Comparison of ENCODE assay signal across 9 cellular contexts in genomic region chr12:54054442-54055332, GRCh38. TPM values are rescaled to one million over a fixed set of nuclear protein-coding genes. Genes with fewer than 3 reads are reported as not detected.
DNase-seq lines count a peak whose midpoint lies in the region; ATAC-seq and TF ChIP-seq lines count a peak whose summit lies in the region.
"Had no signal": no experiment of that assay in that cellular context is flagged by ENCODE, and none has a peak within 500 bp of the region (broad histone marks: within the 10 kb centered on the region; RNA-seq: fewer than 3 reads in every experiment).

No MANE protein-coding gene starts in this region.

- H3K4me3 ChIP-seq in PC-3 (ENCODE audit: low read length): no peak overlapping the region

- H3K27me3 Mint-ChIP-seq in activated naive CD4-positive, alpha-beta T cell treated with anti-CD3 and anti-CD28 coated beads, Interleukin-2, amount 50 U/mL, for 24 hours: peaks cover 71% of the 10 kb centered on the region
- H3K27me3 Mint-ChIP-seq in activated T-helper 2 cell treated with anti-CD3 and anti-CD28 coated beads, Interferon-gamma antibody, Interleukin-2, Interleukin-4, amounts not matched to agents 10 μg/mL and 5 μg/mL and 100 μg/mL, durations not matched to agents 14 hours and 24 hours and 36 hours (ENCODE audit: low read depth): peaks cover 86% of the 10 kb centered on the region
- peaks cover 48% of the 10 kb centered on the region for H3K27me3 Mint-ChIP-seq in mesothelial cell of epicardium (ENCODE audit: low read depth)
- peaks cover 64% of the 10 kb centered on the region for H3K27me3 Mint-ChIP-seq in type B pancreatic cell

- no peaks in the 10 kb centered on the region for H3K9me3 Mint-ChIP-seq in activated naive CD4-positive, alpha-beta T cell treated with anti-CD3 and anti-CD28 coated beads, Interleukin-2, amount 50 U/mL, for 24 hours
- no peaks in the 10 kb centered on the region for H3K9me3 Mint-ChIP-seq in activated naive CD4-positive, alpha-beta T cell treated with anti-CD3 and anti-CD28 coated beads, Interleukin-2, amount 50 U/mL, for 72 hours
- no peaks in the 10 kb centered on the region for H3K9me3 Mint-ChIP-seq in activated T-helper 2 cell treated with anti-CD3 and anti-CD28 coated beads, Interferon-gamma antibody, Interleukin-2, Interleukin-4, amounts not matched to agents 10 μg/mL and 5 μg/mL and 100 μg/mL, durations not matched to agents 14 hours and 24 hours and 36 hours
- no peaks in the 10 kb centered on the region for H3K9me3 Mint-ChIP-seq in mesothelial cell of epicardium
- no peaks in the 10 kb centered on the region for H3K9me3 Mint-ChIP-seq in type B pancreatic cell

- no peak for ATAC-seq in activated naive CD4-positive, alpha-beta T cell treated with anti-CD3 and anti-CD28 coated beads, Interleukin-2, amount 50 U/mL, for 72 hours
- ATAC-seq in left lobe of liver (no peak), PC-3 (no peak)

- H2AFZ ChIP-seq in PC-3 (ENCODE audit: low read length): no peak overlapping the region

- no peaks in the 10 kb centered on the region for H3K9me2 ChIP-seq in PC-3 (replicated peaks; ENCODE audit: low read length)

- POLR2A ChIA-PET in PC-3 (lab: Charles Lee; ENCODE audit: unreplicated experiment): no interaction called here

- no peak for DNase-seq in activated naive CD4-positive, alpha-beta T cell treated with anti-CD3 and anti-CD28 coated beads, Interleukin-2, amount 50 U/mL, for 72 hours (ENCODE audit: low spot score in 2 of 2)
- no peak for DNase-seq in activated T-helper 2 cell treated with anti-CD3 and anti-CD28 coated beads, Interferon-gamma antibody, Interleukin-2, Interleukin-4, amounts not matched to agents 10 μg/mL and 5 μg/mL and 100 μg/mL, durations not matched to agents 14 hours and 24 hours and 36 hours (ENCODE audit: low spot score)
- DNase-seq in mesothelial cell of epicardium (ENCODE audit: low spot score in 2 of 2, unreplicated experiment in 2 of 2): no peak
- DNase-seq in type B pancreatic cell (ENCODE audit: extremely low spot score, unreplicated experiment): no peak
- no peak for DNase-seq in left lobe of liver (ENCODE audit: low spot score)
- no peak for DNase-seq in NCI-H2107 treated with DMSO at 0.1 percent for 48 hours (lab: John Stamatoyannopoulos, UW; ENCODE audit: unreplicated experiment)
- no peak for DNase-seq in PC-3
- DNase-seq: cerebellar nuclear complex had no signal

- CTCF ChIA-PET in PC-3 (lab: Charles Lee): interaction anchor here (0.6 kb wide), 1 partner anchor 16 kb away, joined by 13 read pairs; no protein-coding TSS in a partner anchor

- H3K4me2 ChIP-seq in PC-3 (ENCODE audit: low read length): no peak overlapping the region

- H4K20me1 ChIP-seq in PC-3 (ENCODE audit: low read length): no peaks in the 10 kb centered on the region

- no peak overlapping the region for H3K27ac ChIP-seq in PC-3 (ENCODE audit: low read length)

- peaks cover 37% of the 10 kb centered on the region for H3K4me1 Mint-ChIP-seq in activated naive CD4-positive, alpha-beta T cell treated with anti-CD3 and anti-CD28 coated beads, Interleukin-2, amount 50 U/mL, for 24 hours
- H3K4me1 Mint-ChIP-seq in activated T-helper 2 cell treated with anti-CD3 and anti-CD28 coated beads, Interferon-gamma antibody, Interleukin-2, Interleukin-4, amounts not matched to agents 10 μg/mL and 5 μg/mL and 100 μg/mL, durations not matched to agents 14 hours and 24 hours and 36 hours (ENCODE audit: low read depth): peaks cover 17% of the 10 kb centered on the region
- H3K4me1 Mint-ChIP-seq in mesothelial cell of epicardium (peaks cover 94% of the 10 kb centered on the region), type B pancreatic cell (ENCODE audit: unreplicated experiment) (peaks cover 52% of the 10 kb centered on the region)

- H3K27ac Mint-ChIP-seq in activated naive CD4-positive, alpha-beta T cell treated with anti-CD3 and anti-CD28 coated beads, Interleukin-2, amount 50 U/mL, for 24 hours: peak overlapping the region; percentile 35
- no peak overlapping the region for H3K27ac Mint-ChIP-seq in activated naive CD4-positive, alpha-beta T cell treated with anti-CD3 and anti-CD28 coated beads, Interleukin-2, amount 50 U/mL, for 72 hours
- H3K27ac Mint-ChIP-seq in activated T-helper 2 cell treated with anti-CD3 and anti-CD28 coated beads, Interferon-gamma antibody, Interleukin-2, Interleukin-4, amounts not matched to agents 10 μg/mL and 5 μg/mL and 100 μg/mL, durations not matched to agents 14 hours and 24 hours and 36 hours: peak overlapping the region; percentile 25
- peak overlapping the region; percentile 91 for H3K27ac Mint-ChIP-seq in mesothelial cell of epicardium
- peak overlapping the region; percentile 68 for H3K27ac Mint-ChIP-seq in type B pancreatic cell

- TF ChIP-seq CTCF in mesothelial cell of epicardium (IDR thresholded peaks at IDR 0.05; ENCODE audit: unreplicated experiment) (no peak), type B pancreatic cell (conservative IDR thresholded peaks at IDR 0.05) (no peak), PC-3 (conservative IDR thresholded peaks at IDR 0.05; ENCODE audit: low read depth, low read length) (no peak)

- BruUV-seq in PC-3 (replicated peaks; lab: Mats Ljungman, UMichigan): no TSS peak

- H3K4me3 Mint-ChIP-seq in activated naive CD4-positive, alpha-beta T cell treated with anti-CD3 and anti-CD28 coated beads, Interleukin-2, amount 50 U/mL, for 24 hours: peak overlapping the region; percentile 67
- H3K4me3 Mint-ChIP-seq in activated T-helper 2 cell treated with anti-CD3 and anti-CD28 coated beads, Interferon-gamma antibody, Interleukin-2, Interleukin-4, amounts not matched to agents 10 μg/mL and 5 μg/mL and 100 μg/mL, durations not matched to agents 14 hours and 24 hours and 36 hours (ENCODE audit: low read depth): peak overlapping the region; percentile 31
- peak overlapping the region; percentile 70 for H3K4me3 Mint-ChIP-seq in mesothelial cell of epicardium
- H3K4me3 Mint-ChIP-seq in type B pancreatic cell: peak overlapping the region; percentile 98

- H3K36me3 Mint-ChIP-seq in activated naive CD4-positive, alpha-beta T cell treated with anti-CD3 and anti-CD28 coated beads, Interleukin-2, amount 50 U/mL, for 24 hours: no peaks in the 10 kb centered on the region
- no peaks in the 10 kb centered on the region for H3K36me3 Mint-ChIP-seq in activated naive CD4-positive, alpha-beta T cell treated with anti-CD3 and anti-CD28 coated beads, Interleukin-2, amount 50 U/mL, for 72 hours
- no peaks in the 10 kb centered on the region for H3K36me3 Mint-ChIP-seq in activated T-helper 2 cell treated with anti-CD3 and anti-CD28 coated beads, Interferon-gamma antibody, Interleukin-2, Interleukin-4, amounts not matched to agents 10 μg/mL and 5 μg/mL and 100 μg/mL, durations not matched to agents 14 hours and 24 hours and 36 hours (ENCODE audit: low read depth)
- H3K36me3 Mint-ChIP-seq in mesothelial cell of epicardium (peaks cover 8% of the 10 kb centered on the region), type B pancreatic cell (peaks cover 18% of the 10 kb centered on the region)

- peaks cover 17% of the 10 kb centered on the region for H3K4me1 ChIP-seq in PC-3 (ENCODE audit: insufficient read depth, low read length)

- no peaks in the 10 kb centered on the region for H3K79me2 ChIP-seq in PC-3 (ENCODE audit: low read length)

- H3K36me3 ChIP-seq in PC-3 (ENCODE audit: low read depth, low read length): no peaks in the 10 kb centered on the region

- H3F3A ChIP-seq in PC-3 (ENCODE audit: low read length, unreplicated experiment): no peaks in the 10 kb centered on the region

- H3K9me3 ChIP-seq in PC-3 (ENCODE audit: low read length): no peaks in the 10 kb centered on the region

- H3K27me3 ChIP-seq in PC-3 (ENCODE audit: low read length): peaks cover 8% of the 10 kb centered on the region; the same call in 1 of the 2 replicates

- H3K9ac ChIP-seq in PC-3 (ENCODE audit: low read length): no peak overlapping the region

- intact Hi-C loops in activated T-helper 2 cell treated with anti-CD3 and anti-CD28 coated beads, Interferon-gamma antibody, Interleukin-2, Interleukin-4, amounts not matched to agents 10 μg/mL and 5 μg/mL and 100 μg/mL, durations not matched to agents 14 hours and 24 hours and 36 hours (cut with micrococcal nuclease): loop anchor here (5.0 to 10.0 kb wide), 3 partner anchors 57 to 87 kb away; no protein-coding TSS in a partner anchor
- intact Hi-C loops in PC-3 (cut with micrococcal nuclease): no loop called here

RNA-seq across cellular contexts. Expression of gene HOXC4, which starts 1.1 kb away (rescaled TPM):
- total RNA-seq in activated naive CD4-positive, alpha-beta T cell treated with anti-CD3 and anti-CD28 coated beads, Interleukin-2, amount 50 U/mL, for 72 hours: under 1 TPM in 1 of 2 donors, not detected in 1; 0.18 TPM
- 0.14 and 0.21 TPM in 2 replicates for total RNA-seq in activated T-helper 2 cell treated with anti-CD3 and anti-CD28 coated beads, Interferon-gamma antibody, Interleukin-2, Interleukin-4, amounts not matched to agents 10 μg/mL and 5 μg/mL and 100 μg/mL, durations not matched to agents 14 hours and 24 hours and 36 hours
- 67.4 to 73.6 TPM (median 69.4 TPM) in 3 replicates for total RNA-seq in mesothelial cell of epicardium
- total RNA-seq in type B pancreatic cell (ENCODE audit: low replicate concordance): 6.7 and 47.9 TPM in 2 replicates
- 0.10 TPM for total RNA-seq in left lobe of liver
- 1.8 and 2.6 TPM in 2 replicates for total RNA-seq in PC-3 (2014; rRNA removed)

RNA-seq across cellular contexts. Expression of gene HOXC5, which starts 21.8 kb away (rescaled TPM):
- total RNA-seq in activated naive CD4-positive, alpha-beta T cell treated with anti-CD3 and anti-CD28 coated beads, Interleukin-2, amount 50 U/mL, for 72 hours: not detected
- total RNA-seq in activated T-helper 2 cell treated with anti-CD3 and anti-CD28 coated beads, Interferon-gamma antibody, Interleukin-2, Interleukin-4, amounts not matched to agents 10 μg/mL and 5 μg/mL and 100 μg/mL, durations not matched to agents 14 hours and 24 hours and 36 hours: not detected in 2 replicates
- 28.7 to 33.8 TPM (median 29.3 TPM) in 3 replicates for total RNA-seq in mesothelial cell of epicardium
- 1.9 and 56.9 TPM in 2 replicates for total RNA-seq in type B pancreatic cell (ENCODE audit: low replicate concordance)
- not detected for total RNA-seq in left lobe of liver
- total RNA-seq in PC-3 (2014; rRNA removed): 0.26 and 0.29 TPM in 2 replicates

RNA-seq across cellular contexts. Expression of gene HOXC6, which starts 26.4 kb away (rescaled TPM):
- not detected for total RNA-seq in activated naive CD4-positive, alpha-beta T cell treated with anti-CD3 and anti-CD28 coated beads, Interleukin-2, amount 50 U/mL, for 72 hours
- total RNA-seq in activated T-helper 2 cell treated with anti-CD3 and anti-CD28 coated beads, Interferon-gamma antibody, Interleukin-2, Interleukin-4, amounts not matched to agents 10 μg/mL and 5 μg/mL and 100 μg/mL, durations not matched to agents 14 hours and 24 hours and 36 hours: not detected in 2 replicates
- 15.5 to 17.4 TPM (median 16.3 TPM) in 3 replicates for total RNA-seq in mesothelial cell of epicardium
- total RNA-seq in type B pancreatic cell (ENCODE audit: low replicate concordance): 4.8 and 23.0 TPM in 2 replicates
- total RNA-seq in left lobe of liver: not detected
- 2.8 and 5.3 TPM in 2 replicates for total RNA-seq in PC-3 (2014; rRNA removed)

RNA-seq across cellular contexts. Expression of gene HOXC8, which starts 45.9 kb away (rescaled TPM):
- total RNA-seq in activated naive CD4-positive, alpha-beta T cell treated with anti-CD3 and anti-CD28 coated beads, Interleukin-2, amount 50 U/mL, for 72 hours: not detected
- not detected in 2 replicates for total RNA-seq in activated T-helper 2 cell treated with anti-CD3 and anti-CD28 coated beads, Interferon-gamma antibody, Interleukin-2, Interleukin-4, amounts not matched to agents 10 μg/mL and 5 μg/mL and 100 μg/mL, durations not matched to agents 14 hours and 24 hours and 36 hours
- total RNA-seq in mesothelial cell of epicardium (4.9 to 5.9 TPM (median 5.5 TPM) in 3 replicates), type B pancreatic cell (ENCODE audit: low replicate concordance) (0.77 and 1.5 TPM in 2 replicates), left lobe of liver (not detected), PC-3 (2014; rRNA removed) (1.1 and 2.4 TPM in 2 replicates)

RNA-seq across cellular contexts. Expression of gene HOXC9, which starts 54.7 kb away (rescaled TPM):
- not detected for total RNA-seq in activated naive CD4-positive, alpha-beta T cell treated with anti-CD3 and anti-CD28 coated beads, Interleukin-2, amount 50 U/mL, for 72 hours
- total RNA-seq in activated T-helper 2 cell treated with anti-CD3 and anti-CD28 coated beads, Interferon-gamma antibody, Interleukin-2, Interleukin-4, amounts not matched to agents 10 μg/mL and 5 μg/mL and 100 μg/mL, durations not matched to agents 14 hours and 24 hours and 36 hours: not detected in 2 replicates
- total RNA-seq in mesothelial cell of epicardium (1.1 to 2.0 TPM (median 1.6 TPM) in 3 replicates), type B pancreatic cell (ENCODE audit: low replicate concordance) (0.27 and 0.36 TPM in 2 replicates), left lobe of liver (not detected), PC-3 (2014; rRNA removed) (1.5 and 1.8 TPM in 2 replicates)

Comparison
In these comparisons a context has a peak if more than half of its experiments do, and no peak if none do; other contexts are left out.
1. H3K27ac Mint-ChIP-seq: peak in activated naive CD4-positive, alpha-beta T cell treated with anti-CD3 and anti-CD28 coated beads, Interleukin-2, amount 50 U/mL, for 24 hours (single experiment), activated T-helper 2 cell treated with anti-CD3 and anti-CD28 coated beads, Interferon-gamma antibody, Interleukin-2, Interleukin-4, amounts not matched to agents 10 μg/mL and 5 μg/mL and 100 μg/mL, durations not matched to agents 14 hours and 24 hours and 36 hours (single experiment), mesothelial cell of epicardium (single experiment) and type B pancreatic cell (single experiment); none in activated naive CD4-positive, alpha-beta T cell treated with anti-CD3 and anti-CD28 coated beads, Interleukin-2, amount 50 U/mL, for 72 hours (0 of 2).
2. H3K4me3 Mint-ChIP-seq: peak in every context shown above with its lines; median percentile 98 in type B pancreatic cell; 70 in mesothelial cell of epicardium; 67 in activated naive CD4-positive, alpha-beta T cell treated with anti-CD3 and anti-CD28 coated beads, Interleukin-2, amount 50 U/mL, for 24 hours; 31 in activated T-helper 2 cell treated with anti-CD3 and anti-CD28 coated beads, Interferon-gamma antibody, Interleukin-2, Interleukin-4, amounts not matched to agents 10 μg/mL and 5 μg/mL and 100 μg/mL, durations not matched to agents 14 hours and 24 hours and 36 hours.